ENCODE assay signal across 11 cellular contexts in genomic region chr7:25122373-25122772, GRCh38. TPM values are rescaled to one million over a fixed set of nuclear protein-coding genes. Genes with fewer than 3 reads are reported as not detected.
DNase-seq lines count a peak whose midpoint lies in the region; ATAC-seq and TF ChIP-seq lines count a peak whose summit lies in the region.
"Had no signal": no experiment of that assay in that cellular context is flagged by ENCODE, and none has a peak within 500 bp of the region (broad histone marks: within the 10 kb centered on the region; RNA-seq: fewer than 3 reads in every experiment).

No MANE protein-coding gene starts in this region.

- H2AK5ac ChIP-seq in mesenchymal stem cell (ENCODE audit: low read length, severe bottlenecking) = no peak overlapping the region

- no peak overlapping the region for H4K91ac ChIP-seq in mesenchymal stem cell (ENCODE audit: low read length)

- no peak overlapping the region for H2BK5ac ChIP-seq in mesenchymal stem cell (ENCODE audit: low read depth, low read length, poor library complexity, severe bottlenecking)

- H3K36me3 ChIP-seq in CD4-positive, CD25-positive, alpha-beta regulatory T cell (ENCODE audit: control insufficient read depth, insufficient read depth, low read length) = peaks cover 29% of the 10 kb centered on the region
- H3K36me3 ChIP-seq in adipocyte (ENCODE audit: control insufficient read depth, insufficient read depth, low read length, severe bottlenecking) (peaks cover 45% of the 10 kb centered on the region), mesenchymal stem cell (ENCODE audit: control insufficient read depth in 1 of 2, insufficient read depth in 2 of 2, low read depth in 1 of 2, low read length in 2 of 2) (peaks cover 17 to 44% of the 10 kb centered on the region in 2 experiments), transverse colon (peaks cover 0 to 34% (median 16%) of the 10 kb centered on the region in 4 donors), BE2C (peaks cover 67% of the 10 kb centered on the region)

- peaks cover 18% of the 10 kb centered on the region for H3K36me3 Mint-ChIP-seq in CD4-positive, CD25-positive, alpha-beta regulatory T cell

- ATAC-seq in CD4-positive, CD25-positive, alpha-beta regulatory T cell (ENCODE audit: low read depth in 2 of 2) = no peak
- ATAC-seq: right cardiac atrium had no signal

- no peak overlapping the region for H3K4ac ChIP-seq in mesenchymal stem cell (ENCODE audit: low read depth in 1 of 2, low read length in 2 of 2)

- peaks cover 10% of the 10 kb centered on the region for H3K4me1 ChIP-seq in CD4-positive, CD25-positive, alpha-beta regulatory T cell (ENCODE audit: control insufficient read depth, insufficient read depth, low read length, poor library complexity, severe bottlenecking)
- H3K4me1 ChIP-seq in adipocyte (ENCODE audit: control insufficient read depth, insufficient read depth, low read length) (peaks cover 14% of the 10 kb centered on the region), mesenchymal stem cell (ENCODE audit: control insufficient read depth, insufficient read depth, low read depth, low read length) (peaks cover 4% of the 10 kb centered on the region), transverse colon (peaks cover 0 to 72% (median 28%) of the 10 kb centered on the region in 4 donors), BE2C (no peaks in the 10 kb centered on the region; the same call in 1 of the 2 replicates)

- H3K18ac ChIP-seq in mesenchymal stem cell (ENCODE audit: low read depth in 1 of 2, low read length in 2 of 2) = no peak overlapping the region

- H3K4me2 ChIP-seq in mesenchymal stem cell (ENCODE audit: low read length, poor library complexity, severe bottlenecking) = no peak overlapping the region

- H2AFZ ChIP-seq in mesenchymal stem cell (ENCODE audit: low read depth, low read length) = no peak overlapping the region
- H2AFZ ChIP-seq: PC-9 had no signal

- H3K27ac ChIP-seq in CD4-positive, CD25-positive, alpha-beta regulatory T cell (ENCODE audit: insufficient read depth, low read length, poor library complexity, severe bottlenecking) = no peak overlapping the region
- no peak overlapping the region for H3K27ac ChIP-seq in mesenchymal stem cell (ENCODE audit: low read length, poor library complexity, severe bottlenecking)
- H3K27ac ChIP-seq in transverse colon = no peak overlapping the region
- H3K27ac ChIP-seq: esophagus muscularis mucosa, PC-9 had no signal

- H3K4me3 Mint-ChIP-seq in CD4-positive, CD25-positive, alpha-beta regulatory T cell = peak overlapping the region in 2 of 4 donors; percentile 33 to 70

- peaks cover 13% of the 10 kb centered on the region for H3K79me1 ChIP-seq in mesenchymal stem cell (replicated peaks; ENCODE audit: low read length, poor library complexity, severe bottlenecking)

- H2BK12ac ChIP-seq in mesenchymal stem cell (ENCODE audit: low read length in 2 of 2) = no peak overlapping the region

- intact Hi-C loops in transverse colon (cut with DNase I; ENCODE audit: low total_unique reads) = no loop called here

- no peak overlapping the region for H4K8ac ChIP-seq in mesenchymal stem cell (ENCODE audit: low read length)

- DNase-seq in CD4-positive, CD25-positive, alpha-beta regulatory T cell = no peak
- DNase-seq in HS-5 (ENCODE audit: low read depth) (peak; percentile 60), adipocyte (ENCODE audit: low read depth) (peak; percentile 74), mesenchymal stem cell (peak; percentile 34), NCI-H748 (lab: John Stamatoyannopoulos, UW; ENCODE audit: unreplicated experiment) (no peak), transverse colon (no peak), BE2C (no peak)
- DNase-seq in stimulated activated CD4-positive, alpha-beta T cell treated with anti-CD3 and anti-CD28 coated beads, Interleukin-2, amount 100 ng/mL, for 24 hours = no peak
- DNase-seq: right cardiac atrium had no signal

- no peak overlapping the region for H3K14ac ChIP-seq in mesenchymal stem cell (ENCODE audit: low read length in 2 of 2)

- H3K9ac ChIP-seq in adipocyte (ENCODE audit: low read length) = peak overlapping the region; percentile 5
- peak overlapping the region; percentile 38 for H3K9ac ChIP-seq in mesenchymal stem cell (ENCODE audit: low read length)

- no peaks in the 10 kb centered on the region for H3K27me3 Mint-ChIP-seq in CD4-positive, CD25-positive, alpha-beta regulatory T cell

- no peak for TF ChIP-seq POLR2A in transverse colon (IDR thresholded peaks at IDR 0.05)

- H3K4me3 ChIP-seq in CD4-positive, CD25-positive, alpha-beta regulatory T cell (ENCODE audit: low read depth, low read length) = peak overlapping the region; percentile 29
- H3K4me3 ChIP-seq in adipocyte (ENCODE audit: low read length) (peak overlapping the region; percentile 4), mesenchymal stem cell (ENCODE audit: insufficient read depth in 1 of 2, low read depth in 1 of 2, low read length in 2 of 2) (no peak overlapping the region), transverse colon (no peak overlapping the region), BE2C (ENCODE audit: low read depth, low read length) (no peak overlapping the region)
- H3K4me3 ChIP-seq: esophagus muscularis mucosa had no signal

- no peak overlapping the region for H2BK15ac ChIP-seq in mesenchymal stem cell (ENCODE audit: low read depth, poor library complexity, severe bottlenecking)

- H3K9me3 Mint-ChIP-seq in CD4-positive, CD25-positive, alpha-beta regulatory T cell = no peaks in the 10 kb centered on the region

- no peaks in the 10 kb centered on the region for H3K27me3 ChIP-seq in CD4-positive, CD25-positive, alpha-beta regulatory T cell (ENCODE audit: control insufficient read depth, insufficient read depth, low read length)
- H3K27me3 ChIP-seq in adipocyte (replicated peaks; ENCODE audit: control insufficient read depth, insufficient read depth, low read length) = no peaks in the 10 kb centered on the region
- H3K27me3 ChIP-seq in mesenchymal stem cell (ENCODE audit: control insufficient read depth in 1 of 2, insufficient read depth in 1 of 2, low read length in 2 of 2) = no peaks in the 10 kb centered on the region
- H3K27me3 ChIP-seq in transverse colon = no peaks in the 10 kb centered on the region
- peaks cover 2% of the 10 kb centered on the region; the same call in 1 of the 2 replicates for H3K27me3 ChIP-seq in BE2C
- H3K27me3 ChIP-seq: esophagus muscularis mucosa had no signal

- H3K4me1 Mint-ChIP-seq in CD4-positive, CD25-positive, alpha-beta regulatory T cell = peaks cover 21 to 51% (median 34%) of the 10 kb centered on the region in 4 donors

- no peak for TF ChIP-seq CTCF in transverse colon (IDR thresholded peaks at IDR 0.05)
- no peak for TF ChIP-seq CTCF in BE2C (IDR thresholded peaks at IDR 0.05; ENCODE audit: low read depth, low read length)

- in situ Hi-C loops in transverse colon (cut with MboI; ENCODE audit: low pct_ligation_motif_present in 1 of 4, low pct_unique_long_range_greater_than_20kb in 1 of 4, low sequenced_read_pairs in 3 of 4) = no loop called here

- H3K27ac Mint-ChIP-seq in CD4-positive, CD25-positive, alpha-beta regulatory T cell = peak overlapping the region in 2 of 3 donors; percentile 16 to 56

- no peak overlapping the region for H2BK120ac ChIP-seq in mesenchymal stem cell (ENCODE audit: low read depth, low read length)

- no peak overlapping the region for H3K23ac ChIP-seq in mesenchymal stem cell (ENCODE audit: low read length in 2 of 2)

- TF ChIP-seq EP300 in transverse colon (IDR thresholded peaks at IDR 0.05; ENCODE audit: low read depth) = no peak

- no peaks in the 10 kb centered on the region for H3K9me3 ChIP-seq in CD4-positive, CD25-positive, alpha-beta regulatory T cell (ENCODE audit: control insufficient read depth in 2 of 2, low read length in 2 of 2)
- H3K9me3 ChIP-seq in adipocyte (ENCODE audit: control insufficient read depth, low read length) (no peaks in the 10 kb centered on the region), mesenchymal stem cell (ENCODE audit: control insufficient read depth, low read length) (no peaks in the 10 kb centered on the region), transverse colon (no peaks in the 10 kb centered on the region), BE2C (no peaks in the 10 kb centered on the region)
- H3K9me3 ChIP-seq: esophagus muscularis mucosa had no signal

RNA-seq across cellular contexts. Expression of gene CYCS, which starts 2.7 kb away (rescaled TPM):
- total RNA-seq in CD4-positive, CD25-positive, alpha-beta regulatory T cell = 186 TPM
- polyA plus RNA-seq in CD4-positive, CD25-positive, alpha-beta regulatory T cell = 100 to 1,000 TPM; 119 to 161 (median 136) TPM
- 87.5 TPM for polyA plus RNA-seq in mesenchymal stem cell (2013, experiment 1 of 2)
- 85.0 TPM for polyA plus RNA-seq in mesenchymal stem cell (2013, experiment 2 of 2)
- total RNA-seq in transverse colon = 100 to 1,000 TPM in 2 of 4 donors, 10 to 100 TPM in 2; 29.9 to 129 (median 66.8) TPM
- polyA plus RNA-seq in BE2C (2012; ENCODE audit: insufficient read depth, insufficient read length, low read depth) = 503 TPM

Comparison
In these comparisons a context has a peak if more than half of its experiments do, and no peak if none do; other contexts are left out.
1. DNase-seq: peak in HS-5 (single experiment), adipocyte (single experiment) and mesenchymal stem cell (single experiment); none in CD4-positive, CD25-positive, alpha-beta regulatory T cell (0 of 3), NCI-H748 (single experiment), transverse colon (single experiment), BE2C (single experiment) and stimulated activated CD4-positive, alpha-beta T cell treated with anti-CD3 and anti-CD28 coated beads, Interleukin-2, amount 100 ng/mL, for 24 hours (0 of 2).
2. H3K4me3 ChIP-seq: peak in CD4-positive, CD25-positive, alpha-beta regulatory T cell (single experiment) and adipocyte (single experiment); none in mesenchymal stem cell (0 of 2), transverse colon (0 of 4) and BE2C (single experiment).